Comparison of ENCODE assay signal across 28 cellular contexts in the genomic region with DNA sequence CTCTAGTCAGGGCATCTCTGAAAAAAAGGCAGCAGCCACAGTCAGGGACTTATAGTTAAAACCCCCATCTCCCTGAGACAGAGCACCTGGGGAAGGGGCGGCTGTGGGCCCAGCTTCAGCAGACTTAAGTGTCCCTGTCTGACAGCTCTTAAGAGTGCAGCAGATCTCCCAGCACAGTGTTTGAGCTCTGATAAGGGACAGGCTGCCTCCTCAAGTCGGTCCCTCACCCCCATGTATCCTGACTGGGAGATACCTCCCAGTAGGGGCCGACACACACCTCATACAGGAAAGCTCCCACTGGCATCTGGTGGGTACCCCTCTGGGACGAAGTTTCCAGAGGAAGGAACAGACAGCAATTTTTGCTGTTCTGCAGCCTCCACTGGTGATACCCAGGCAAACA.
"Had no signal": no experiment of that assay in that cellular context is flagged by ENCODE, and none has a peak within 500 bp of the region (broad histone marks: within the 10 kb centered on the region; RNA-seq: fewer than 3 reads in every experiment).

No MANE protein-coding gene starts in this region.

- DNase-seq: nephron progenitor cell; occipital lobe; ovary; psoas muscle; right lobe of liver; sigmoid colon; small intestine; stimulated activated CD4-positive, alpha-beta T cell treated with anti-CD3 and anti-CD28 coated beads, Interleukin-15, amount 100 ng/mL, for 24 hours; stimulated activated CD4-positive, alpha-beta T cell treated with anti-CD3 and anti-CD28 coated beads, Interleukin-2, amount 100 ng/mL, for 24 hours; stimulated activated CD4-positive, alpha-beta T cell treated with anti-CD3 and anti-CD28 coated beads, Interleukin-2, amount 100 ng/mL, for 48 hours; stimulated activated CD4-positive, alpha-beta T cell treated with anti-CD3 and anti-CD28 coated beads, Interleukin-4, amount 100 ng/mL, for 24 hours; stimulated activated naive B cell treated with anti-CD40 and anti-IgM and Interleukin-4, amounts not matched to agents 10 μg/mL and 1 μg/mL and 100 μg/mL, for 72 hours; stimulated activated naive CD4-positive, alpha-beta T cell treated with Interleukin-2 at 50 U/mL for 16 hours; stomach; thyroid gland; trophoblast cell; upper lobe of left lung had no signal

- ATAC-seq: natural killer cell treated with Interleukin-12 subunit alpha and Interleukin-12 subunit beta and Interleukin-15 and Interleukin-18, amount 100 ng/mL, for 72 hours; psoas muscle; right cardiac atrium; right lobe of liver; stimulated activated effector memory CD8-positive, alpha-beta T cell treated with anti-CD3 and anti-CD28 coated beads, Interleukin-12 subunit alpha, Interleukin-12 subunit beta, amount 100 ng/mL, for 72 hours; stimulated activated naive B cell treated with anti-CD40 and anti-IgM and Interleukin-4, amounts not matched to agents 10 μg/mL and 1 μg/mL and 100 μg/mL, for 72 hours had no signal

- H3K9ac ChIP-seq: parathyroid adenoma had no signal

- H3K27me3 ChIP-seq: ovary, right lobe of liver, sigmoid colon, thyroid gland, tibial nerve, upper lobe of left lung, vagina had no signal

- H3K4me3 ChIP-seq: ovary, psoas muscle, right lobe of liver, sigmoid colon, stomach, thoracic aorta, thyroid gland, tibial nerve, upper lobe of left lung, vagina had no signal

- H3K27ac ChIP-seq: ovary, parathyroid adenoma, psoas muscle, right lobe of liver, sigmoid colon, stomach, thoracic aorta, thyroid gland, tibial nerve, upper lobe of left lung, vagina had no signal

- H3K4me1 ChIP-seq: parathyroid adenoma, psoas muscle, right lobe of liver, sigmoid colon, stomach, vagina had no signal

- H3K36me3 Mint-ChIP-seq: stimulated activated effector memory CD8-positive, alpha-beta T cell treated with anti-CD3 and anti-CD28 coated beads, Interleukin-12 subunit alpha, Interleukin-12 subunit beta, amount 100 ng/mL, for 72 hours; stimulated activated naive B cell treated with anti-CD40 and anti-IgM and Interleukin-4, amounts not matched to agents 10 μg/mL and 1 μg/mL and 100 μg/mL, for 72 hours had no signal

- H3K79me2 ChIP-seq: parathyroid adenoma had no signal

- H2AFZ ChIP-seq: parathyroid adenoma had no signal

- H3K4me1 Mint-ChIP-seq: nephron progenitor cell; neural crest cell; stimulated activated effector memory CD8-positive, alpha-beta T cell treated with anti-CD3 and anti-CD28 coated beads, Interleukin-12 subunit alpha, Interleukin-12 subunit beta, amount 100 ng/mL, for 72 hours; stimulated activated naive B cell treated with anti-CD40 and anti-IgM and Interleukin-4, amounts not matched to agents 10 μg/mL and 1 μg/mL and 100 μg/mL, for 72 hours had no signal

- H3K9me3 ChIP-seq: ovary, right lobe of liver, sigmoid colon, thoracic aorta, thyroid gland, tibial nerve, upper lobe of left lung, vagina had no signal

- H3K4me3 Mint-ChIP-seq: natural killer cell treated with Interleukin-12 subunit alpha and Interleukin-12 subunit beta and Interleukin-15 and Interleukin-18, amount 100 ng/mL, for 72 hours; nephron progenitor cell; neural crest cell; stimulated activated effector memory CD8-positive, alpha-beta T cell treated with anti-CD3 and anti-CD28 coated beads, Interleukin-12 subunit alpha, Interleukin-12 subunit beta, amount 100 ng/mL, for 72 hours; stimulated activated naive B cell treated with anti-CD40 and anti-IgM and Interleukin-4, amounts not matched to agents 10 μg/mL and 1 μg/mL and 100 μg/mL, for 72 hours; stimulated activated naive CD8-positive, alpha-beta T cell treated with anti-CD3 and anti-CD28 coated beads, Interleukin-15, Interleukin-2, amounts not matched to agents 100 ng/mL and 50 ng/mL, for 24 hours had no signal

- H3K9me3 Mint-ChIP-seq: stimulated activated effector memory CD8-positive, alpha-beta T cell treated with anti-CD3 and anti-CD28 coated beads, Interleukin-12 subunit alpha, Interleukin-12 subunit beta, amount 100 ng/mL, for 72 hours; stimulated activated naive CD8-positive, alpha-beta T cell treated with anti-CD3 and anti-CD28 coated beads, Interleukin-15, Interleukin-2, amounts not matched to agents 100 ng/mL and 50 ng/mL, for 24 hours had no signal

- FAIRE-seq: small intestine, urothelium cell line had no signal

- H3K27me3 Mint-ChIP-seq: progenitor cell of endocrine pancreas; stimulated activated naive B cell treated with anti-CD40 and anti-IgM and Interleukin-4, amounts not matched to agents 10 μg/mL and 1 μg/mL and 100 μg/mL, for 72 hours had no signal

- H3K36me3 ChIP-seq: ovary, right lobe of liver, sigmoid colon, stomach, thoracic aorta, thyroid gland, tibial nerve, upper lobe of left lung, vagina had no signal

- H3K27ac Mint-ChIP-seq: natural killer cell treated with Interleukin-12 subunit alpha and Interleukin-12 subunit beta and Interleukin-15 and Interleukin-18, amount 100 ng/mL, for 72 hours; nephron progenitor cell; progenitor cell of endocrine pancreas; stimulated activated effector memory CD8-positive, alpha-beta T cell treated with anti-CD3 and anti-CD28 coated beads, Interleukin-12 subunit alpha, Interleukin-12 subunit beta, amount 100 ng/mL, for 72 hours; stimulated activated naive B cell treated with anti-CD40 and anti-IgM and Interleukin-4, amounts not matched to agents 10 μg/mL and 1 μg/mL and 100 μg/mL, for 72 hours; stimulated activated naive CD8-positive, alpha-beta T cell treated with anti-CD3 and anti-CD28 coated beads, Interleukin-15, Interleukin-2, amounts not matched to agents 100 ng/mL and 50 ng/mL, for 24 hours had no signal
